8 cellular contexts compared by ENCODE assay signal in the genomic region with DNA sequence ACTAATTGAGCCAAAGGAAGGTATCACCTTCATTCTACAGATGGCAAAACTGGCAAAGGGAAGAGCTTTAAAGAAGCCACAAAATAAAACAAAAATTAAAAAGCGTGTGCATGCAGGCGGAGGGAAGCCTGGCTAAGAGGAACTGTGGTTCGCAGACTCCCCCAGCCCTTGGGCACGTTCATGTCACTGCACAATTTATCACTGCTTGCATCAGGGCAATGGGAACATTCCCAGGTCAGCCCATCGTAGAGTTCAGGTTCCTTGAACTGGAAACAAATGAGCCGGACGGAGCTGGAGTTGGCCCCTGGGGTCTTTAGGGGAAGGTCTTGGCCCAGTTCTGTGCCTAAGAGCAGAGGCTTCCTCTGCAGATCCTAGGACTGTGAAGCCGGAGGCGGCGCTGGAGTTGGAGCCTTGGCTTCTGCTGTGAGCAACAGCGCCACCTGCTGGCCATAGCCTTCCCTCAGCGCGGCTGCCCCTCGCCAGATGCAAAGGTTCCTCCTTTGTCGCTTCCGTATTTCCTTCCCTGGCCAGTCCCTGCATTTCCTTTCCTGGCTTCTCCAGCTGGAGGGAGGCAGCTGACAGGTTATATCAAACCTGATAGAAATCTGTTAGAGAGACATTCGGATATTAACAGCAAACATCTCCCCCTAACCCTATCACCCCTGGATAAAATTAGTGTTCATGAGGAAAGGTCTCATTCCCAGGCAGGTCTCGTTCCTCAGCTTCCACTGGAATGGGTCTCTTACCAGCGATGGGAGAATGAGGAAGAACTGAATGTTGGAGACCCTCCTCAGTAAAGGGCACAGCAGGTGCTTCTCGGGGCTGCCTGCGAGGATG.
DNase-seq lines count a peak whose midpoint lies in the region; ATAC-seq, FAIRE-seq and TF ChIP-seq lines count a peak whose summit lies in the region.
"Not testable (repeated sequence)": the region's sequence is repeated elsewhere in the genome, so short reads cannot be mapped to it uniquely, and the experiment has no call there.

No MANE protein-coding gene starts in this region.

- not testable (repeated sequence) for H2AFZ ChIP-seq in mammary epithelial cell (ENCODE audit: low read depth, low read length); keratinocyte (ENCODE audit: control insufficient read depth, low read length)

- H3K9ac ChIP-seq in mammary epithelial cell (ENCODE audit: insufficient read depth, low read length); keratinocyte (ENCODE audit: control insufficient read depth, extremely low read depth, insufficient read depth, low read length): not testable (repeated sequence)

- peaks cover 40% of the 10 kb centered on the region for H3K79me2 ChIP-seq in mammary epithelial cell (ENCODE audit: insufficient read depth, low read length)
- H3K79me2 ChIP-seq in keratinocyte (ENCODE audit: control insufficient read depth, insufficient read depth, low read length): not testable (repeated sequence)

- peak; percentile 81 for DNase-seq in AG20443 (ENCODE audit: low spot score)
- peak; percentile 2 to 67 for DNase-seq in NCI-H446 (lab: John Stamatoyannopoulos, UW)
- DNase-seq in activated CD4-positive, alpha-beta T cell treated with anti-CD3 and anti-CD28 coated beads for 1 hour: peak; percentile 57
- DNase-seq in mammary epithelial cell: peak; percentile 50
- peak; percentile 4 for DNase-seq in keratinocyte (ENCODE audit: low read depth, low spot score)
- DNase-seq in stimulated activated CD4-positive, alpha-beta T cell treated with anti-CD3 and anti-CD28 coated beads, Interleukin-15, amount 100 ng/mL, for 24 hours: peak; percentile 82

- peak; percentile 92 for FAIRE-seq in keratinocyte (lab: Jason Lieb, UNC)

- intact Hi-C loops in mammary epithelial cell (cut with micrococcal nuclease): loop anchor here (1.0 to 5.0 kb wide), 3 partner anchors 42 to 72 kb away; no protein-coding TSS in a partner anchor

- not testable (repeated sequence) for BruUV-seq in mammary epithelial cell (replicated peaks; lab: Mats Ljungman, UMichigan)

- H3K9me1 ChIP-seq in keratinocyte (ENCODE audit: control insufficient read depth, extremely low read depth, insufficient read depth, low read length): not testable (repeated sequence)

- H3K27ac ChIP-seq in mammary epithelial cell (ENCODE audit: insufficient read depth, low read depth, low read length); keratinocyte (ENCODE audit: control insufficient read depth, insufficient read depth, low read length): not testable (repeated sequence)

- not testable (repeated sequence) for H3K27me3 ChIP-seq in mammary epithelial cell (ENCODE audit: insufficient read depth, low read length); keratinocyte (ENCODE audit: control insufficient read depth, extremely low read depth, insufficient read depth, low read length)

- CTCF ChIA-PET in mammary epithelial cell (lab: Charles Lee; ENCODE audit: low non-redundant PET): interaction anchor here (0.6 kb wide), 1 partner anchor 63 kb away, joined by 3 read pairs; no protein-coding TSS in a partner anchor

- H3K4me1 ChIP-seq in mammary epithelial cell (ENCODE audit: insufficient read depth, low read length); keratinocyte (ENCODE audit: control insufficient read depth, extremely low read depth, insufficient read depth, low read length): not testable (repeated sequence)

- TF ChIP-seq CTCF in mammary epithelial cell (conservative IDR thresholded peaks at IDR 0.05 in 1 of 2, IDR thresholded peaks at IDR 0.05 in 1 of 2; ENCODE audit: extremely low read depth in 1 of 2, insufficient read depth in 1 of 2, low read depth in 1 of 2, low read length in 2 of 2): peak; percentile 47 to 69
- peak; percentile 60 to 82 (median 76) for TF ChIP-seq CTCF in keratinocyte (optimal IDR thresholded peaks at IDR 0.05 in 1 of 3, IDR thresholded peaks at IDR 0.05 in 1 of 3, conservative IDR thresholded peaks at IDR 0.05 in 1 of 3; ENCODE audit: extremely low read depth in 1 of 3, insufficient read depth in 2 of 3, low read length in 3 of 3)

- ATAC-seq in GM19025 (IDR thresholded peaks at IDR 0.05; ENCODE audit: low read depth, unreplicated experiment) (peak; percentile 88), HG03139 (IDR thresholded peaks at IDR 0.05; ENCODE audit: unreplicated experiment) (peak; percentile 80)

- WGBS in mammary epithelial cell (ENCODE audit: low coverage, missing lambda C conversion rate): 22% methylated on average over 15 of the region's 21 CpGs

- not testable (repeated sequence) for H3K4me2 ChIP-seq in mammary epithelial cell (ENCODE audit: insufficient read depth, low read depth, low read length); keratinocyte (ENCODE audit: control insufficient read depth, extremely low read depth, insufficient read depth, low read depth, low read length)

- H4K20me1 ChIP-seq in mammary epithelial cell (ENCODE audit: insufficient read depth, low read length); keratinocyte (ENCODE audit: control insufficient read depth, extremely low read depth, insufficient read depth, low read length): not testable (repeated sequence)

- not testable (repeated sequence) for H3K36me3 ChIP-seq in mammary epithelial cell (ENCODE audit: insufficient read depth, low read length); keratinocyte (ENCODE audit: control insufficient read depth in 2 of 2, extremely low read depth in 1 of 2, insufficient read depth in 2 of 2, low read length in 2 of 2)

- in situ Hi-C loops in mammary epithelial cell (cut with MboI; ENCODE audit: low sequenced_read_pairs in 2 of 2): not testable (repeated sequence)

- not testable (repeated sequence) for H3K9me3 ChIP-seq in mammary epithelial cell (replicated peaks; ENCODE audit: insufficient read depth, low read length); keratinocyte (ENCODE audit: control insufficient read depth, low read depth, low read length)

- dilution Hi-C loops in mammary epithelial cell (cut with HindIII; ENCODE audit: low sequenced_read_pairs); keratinocyte (cut with MboI; ENCODE audit: extremely low pct_ligation_motif_present, low sequenced_read_pairs): not testable (repeated sequence)

- not testable (repeated sequence) for H3K4me3 ChIP-seq in mammary epithelial cell (replicated peaks in 1 of 3; ENCODE audit: insufficient read depth in 1 of 3, low read depth in 2 of 3, low read length in 3 of 3); keratinocyte (ENCODE audit: control insufficient read depth in 2 of 3, extremely low read depth in 1 of 3, insufficient read depth in 2 of 3, low read depth in 1 of 3, low read length in 3 of 3)

Comparison
In these comparisons a context has a peak if more than half of its experiments do, and no peak if none do; other contexts are left out.
1. DNase-seq: peak in every context shown above with its lines; median percentile 82 in stimulated activated CD4-positive, alpha-beta T cell treated with anti-CD3 and anti-CD28 coated beads, Interleukin-15, amount 100 ng/mL, for 24 hours; 81 in AG20443; 57 in activated CD4-positive, alpha-beta T cell treated with anti-CD3 and anti-CD28 coated beads for 1 hour; 50 in mammary epithelial cell; 34 in NCI-H446; 4 in keratinocyte.